Comparison of ENCODE assay signal across 8 cellular contexts in genomic region chr3:197428117-197428761, GRCh38.
DNase-seq lines count a peak whose midpoint lies in the region; ATAC-seq, FAIRE-seq and TF ChIP-seq lines count a peak whose summit lies in the region.

No MANE protein-coding gene starts in this region.

- H3K27ac ChIP-seq in HepG2 (ENCODE audit: extremely low read length, insufficient read depth, low read length) (no peak overlapping the region), right lobe of liver (no peak overlapping the region)

- TF ChIP-seq CTCF in HepG2 (CRISPR knock-in tag; IDR thresholded peaks at IDR 0.05) (no peak), right lobe of liver (IDR thresholded peaks at IDR 0.05) (no peak)

- DNase-seq in HepG2 (ENCODE audit: low spot score): peak; percentile 28
- no peak for DNase-seq in right lobe of liver
- peak; percentile 78 for DNase-seq in activated naive CD4-positive, alpha-beta T cell treated with anti-CD3 and anti-CD28 coated beads for 36 hours
- DNase-seq in islet precursor cell: peak; percentile 70
- DNase-seq in stimulated activated CD8-positive, alpha-beta memory T cell treated with anti-CD3 and anti-CD28 coated beads, Interleukin-7, amount 100 ng/mL, for 48 hours (ENCODE audit: extremely low read depth in 1 of 2, low read depth in 1 of 2): peak; percentile 47 to 69
- no peak for DNase-seq in NOMO-1 (lab: John Stamatoyannopoulos, UW; ENCODE audit: unreplicated experiment in 2 of 2)

- no peaks in the 10 kb centered on the region; a peak in 1 of 5 replicates for H3K27me3 ChIP-seq in HepG2 (ENCODE audit: control insufficient read depth in 1 of 2, insufficient read depth in 2 of 2, low read length in 2 of 2)
- H3K27me3 ChIP-seq in right lobe of liver: no peaks in the 10 kb centered on the region

- no peak overlapping the region for H3K9ac ChIP-seq in HepG2 (ENCODE audit: insufficient read depth, low read depth, low read length)

- no peaks in the 10 kb centered on the region for H4K20me1 ChIP-seq in HepG2 (ENCODE audit: insufficient read depth, low read length)

- no peaks in the 10 kb centered on the region for H3K9me3 Mint-ChIP-seq in activated naive CD4-positive, alpha-beta T cell treated with anti-CD3 and anti-CD28 coated beads for 36 hours

- H3K4me3 Mint-ChIP-seq in activated naive CD4-positive, alpha-beta T cell treated with anti-CD3 and anti-CD28 coated beads for 36 hours: peak overlapping the region; percentile 55

- FAIRE-seq in HepG2 (lab: Jason Lieb, UNC): no peak

- no peaks in the 10 kb centered on the region for H3K79me2 ChIP-seq in HepG2 (ENCODE audit: insufficient read depth, low read length)

- ATAC-seq in HepG2: peak; percentile 79
- ATAC-seq in right lobe of liver: no peak
- ATAC-seq in HG03457 (IDR thresholded peaks at IDR 0.05; ENCODE audit: unreplicated experiment): no peak
- ATAC-seq in GM19452 (IDR thresholded peaks at IDR 0.05; ENCODE audit: unreplicated experiment): no peak

- H3K4me2 ChIP-seq in HepG2 (ENCODE audit: low read depth, low read length): no peak overlapping the region

- TF ChIP-seq EP300 in HepG2 (IDR thresholded peaks at IDR 0.05; ENCODE audit: low read depth in 2 of 2, low read length in 2 of 2) (no peak), HepG2 (CRISPR knock-in tag; IDR thresholded peaks at IDR 0.05; ENCODE audit: borderline replicate concordance) (no peak)

- peaks cover 24% of the 10 kb centered on the region for H3K4me1 Mint-ChIP-seq in activated naive CD4-positive, alpha-beta T cell treated with anti-CD3 and anti-CD28 coated beads for 36 hours (ENCODE audit: low read depth)

- TF ChIP-seq POLR2A in HepG2 (IDR thresholded peaks at IDR 0.05; ENCODE audit: insufficient read depth in 1 of 2, low read depth in 2 of 2, low read length in 2 of 2): no peak
- TF ChIP-seq POLR2A in right lobe of liver (IDR thresholded peaks at IDR 0.05): no peak

- no peaks in the 10 kb centered on the region for H3K36me3 ChIP-seq in HepG2 (replicated peaks in 1 of 2; ENCODE audit: control insufficient read depth in 1 of 2, insufficient read depth in 2 of 2, low read length in 2 of 2)
- no peaks in the 10 kb centered on the region for H3K36me3 ChIP-seq in right lobe of liver

- H2AFZ ChIP-seq in HepG2 (ENCODE audit: low read length): peak overlapping the region; percentile 21

- POLR2A ChIA-PET in HepG2 (lab: Yijun Ruan, JAX): no interaction called here

- peak overlapping the region; percentile 76 for H3K27ac Mint-ChIP-seq in activated naive CD4-positive, alpha-beta T cell treated with anti-CD3 and anti-CD28 coated beads for 36 hours

- intact Hi-C loops in HepG2 (cut with micrococcal nuclease; ENCODE audit: unreplicated experiment): no loop called here
- intact Hi-C loops in right lobe of liver (cut with DNase I): no loop called here
- intact Hi-C loops in activated naive CD4-positive, alpha-beta T cell treated with anti-CD3 and anti-CD28 coated beads for 36 hours (cut with micrococcal nuclease): no loop called here

- CTCF ChIA-PET in HepG2 (lab: Yijun Ruan, JAX; ENCODE audit: low intra/inter-chr PET ratio, low total read pairs): no interaction called here
- CTCF ChIA-PET in activated naive CD4-positive, alpha-beta T cell treated with anti-CD3 and anti-CD28 coated beads for 36 hours (lab: Charles Lee): interaction anchor here (0.6 to 1.1 kb wide), 3 partner anchors 10 to 82 kb away, joined by 3 to 4 read pairs (median 3); no protein-coding TSS in a partner anchor

- BruUV-seq in HepG2 (replicated peaks; lab: Mats Ljungman, UMichigan): no TSS peak

- WGBS in HepG2 (ENCODE audit: low lambda C conversion rate): 31% methylated on average over 10 of the region's 10 CpGs
- 50% methylated on average over 10 of the region's 10 CpGs for WGBS in right lobe of liver (ENCODE audit: insufficient coverage, low coverage, low lambda C conversion rate, missing lambda C conversion rate)

- H3K27me3 Mint-ChIP-seq in activated naive CD4-positive, alpha-beta T cell treated with anti-CD3 and anti-CD28 coated beads for 36 hours (ENCODE audit: low read depth): peaks cover 4% of the 10 kb centered on the region

- no peaks in the 10 kb centered on the region for H3K4me1 ChIP-seq in HepG2 (ENCODE audit: insufficient read depth, low read length)
- H3K4me1 ChIP-seq in right lobe of liver: no peaks in the 10 kb centered on the region

- in situ Hi-C loops in HepG2 (cut with HindIII; ENCODE audit: extremely low pct_ligation_motif_present, low pct_unique_long_range_greater_than_20kb): no loop called here

- H3K4me3 ChIP-seq in HepG2 (replicated peaks in 1 of 3; ENCODE audit: insufficient read depth in 1 of 3, low read depth in 2 of 3, low read length in 3 of 3) (no peak overlapping the region), right lobe of liver (no peak overlapping the region)

- H3K36me3 Mint-ChIP-seq in activated naive CD4-positive, alpha-beta T cell treated with anti-CD3 and anti-CD28 coated beads for 36 hours (ENCODE audit: low read depth): no peaks in the 10 kb centered on the region

- H3K9me3 ChIP-seq in HepG2 (ENCODE audit: low read length): no peaks in the 10 kb centered on the region
- no peaks in the 10 kb centered on the region for H3K9me3 ChIP-seq in right lobe of liver

- no peak for TF ChIP-seq RAD21 in HepG2 (CRISPR knock-in tag; IDR thresholded peaks at IDR 0.05)

TF ChIP-seq in HepG2, 621 proteins besides CTCF, POLR2A, EP300 and RAD21:
- no peak for TF ChIP-seq IRF1 (CRISPR knock-in tag; IDR thresholded peaks at IDR 0.05; ENCODE audit: low read depth)
- no peak for TF ChIP-seq SRSF1 (optimal IDR thresholded peaks at IDR 0.05; ENCODE audit: low read depth, low read length)
- peak; percentile 51; the same call in 1 of the 2 replicates for TF ChIP-seq ZNF317 (CRISPR knock-in tag; IDR thresholded peaks at IDR 0.05)
- TF ChIP-seq RAD51 (IDR thresholded peaks at IDR 0.05; ENCODE audit: borderline replicate concordance): no peak
- TF ChIP-seq TARDBP (CRISPR knock-in tag; IDR thresholded peaks at IDR 0.05): no peak
- no peak for TF ChIP-seq KDM5B (CRISPR knock-in tag; IDR thresholded peaks at IDR 0.05; ENCODE audit: borderline replicate concordance)
- no peak for TF ChIP-seq KLF11 (CRISPR knock-in tag; IDR thresholded peaks at IDR 0.05)
TF ChIP-seq in HepG2: peak in this region for 1.

Comparison
In these comparisons a context has a peak if more than half of its experiments do, and no peak if none do; other contexts are left out.
1. DNase-seq: peak in HepG2 (single experiment), activated naive CD4-positive, alpha-beta T cell treated with anti-CD3 and anti-CD28 coated beads for 36 hours (single experiment), islet precursor cell (single experiment) and stimulated activated CD8-positive, alpha-beta memory T cell treated with anti-CD3 and anti-CD28 coated beads, Interleukin-7, amount 100 ng/mL, for 48 hours (2 of 2); none in right lobe of liver (0 of 3) and NOMO-1 (0 of 2).